Comparison of ENCODE assay signal across 1 cellular context in genomic region chr3:49158108-49158709, GRCh38.
TF ChIP-seq lines count a peak whose summit lies in the region.

No MANE protein-coding gene starts in this region.

TF ChIP-seq in HepG2, 621 proteins besides CTCF, POLR2A, EP300 and RAD21 (continues in another document):
- TF ChIP-seq ZBTB37 (CRISPR knock-in tag; IDR thresholded peaks at IDR 0.05) = no peak
- no peak for TF ChIP-seq MED13 (CRISPR knock-in tag; IDR thresholded peaks at IDR 0.05)
- 0 out of 2 replicates have a peak, but pooled peaks have one; percentile 8 for TF ChIP-seq CEBPG (CRISPR knock-in tag; IDR thresholded peaks at IDR 0.05)
- TF ChIP-seq ZNF318 (CRISPR knock-in tag; IDR thresholded peaks at IDR 0.05) = no peak
- TF ChIP-seq ZNF414 (CRISPR knock-in tag; IDR thresholded peaks at IDR 0.05) = no peak
- no peak for TF ChIP-seq CBFB (CRISPR knock-in tag; IDR thresholded peaks at IDR 0.05)
- TF ChIP-seq ZNF615 (CRISPR knock-in tag; IDR thresholded peaks at IDR 0.05; ENCODE audit: borderline replicate concordance) = no peak
- peak; percentile 48; the same call in 1 of the 2 replicates for TF ChIP-seq POLR2AphosphoS5 (IDR thresholded peaks at IDR 0.05; ENCODE audit: low read depth, low read length)
- TF ChIP-seq ZNF616 (CRISPR knock-in tag; IDR thresholded peaks at IDR 0.05; ENCODE audit: low read depth) = no peak
- no peak for TF ChIP-seq ZNF530 (CRISPR knock-in tag; IDR thresholded peaks at IDR 0.05; ENCODE audit: low read depth)
- no peak for TF ChIP-seq ZNF709 (CRISPR knock-in tag; IDR thresholded peaks at IDR 0.05)
- TF ChIP-seq TBX3 (IDR thresholded peaks at IDR 0.05; ENCODE audit: borderline replicate concordance) = no peak
- no peak for TF ChIP-seq KDM6A (CRISPR knock-in tag; IDR thresholded peaks at IDR 0.05; ENCODE audit: low read depth)
- TF ChIP-seq HNRNPLL (IDR thresholded peaks at IDR 0.05; ENCODE audit: low read depth, low read length, poor library complexity, severe bottlenecking) = no peak
- no peak for TF ChIP-seq DRAP1 (CRISPR knock-in tag; IDR thresholded peaks at IDR 0.05)
- TF ChIP-seq IKZF4 (CRISPR knock-in tag; IDR thresholded peaks at IDR 0.05; ENCODE audit: borderline replicate concordance, low read depth, not compliant biosample characterization) = no peak
- no peak for TF ChIP-seq TSC22D2 (CRISPR knock-in tag; IDR thresholded peaks at IDR 0.05; ENCODE audit: borderline replicate concordance)
- TF ChIP-seq NAIF1 (CRISPR knock-in tag; IDR thresholded peaks at IDR 0.05; ENCODE audit: borderline replicate concordance) = no peak
- TF ChIP-seq ZNF788 (CRISPR knock-in tag; IDR thresholded peaks at IDR 0.05; ENCODE audit: borderline replicate concordance) = no peak
- no peak for TF ChIP-seq SRSF4 (IDR thresholded peaks at IDR 0.05; ENCODE audit: low read depth, low read length, poor library complexity, severe bottlenecking)
- TF ChIP-seq LCORL (IDR thresholded peaks at IDR 0.05) = no peak
- no peak for TF ChIP-seq LCORL (CRISPR knock-in tag; IDR thresholded peaks at IDR 0.05)
- no peak for TF ChIP-seq MEIS2 (CRISPR knock-in tag; IDR thresholded peaks at IDR 0.05)
- TF ChIP-seq ZNF543 (CRISPR knock-in tag; IDR thresholded peaks at IDR 0.05) = no peak
- TF ChIP-seq, protein P1, sequence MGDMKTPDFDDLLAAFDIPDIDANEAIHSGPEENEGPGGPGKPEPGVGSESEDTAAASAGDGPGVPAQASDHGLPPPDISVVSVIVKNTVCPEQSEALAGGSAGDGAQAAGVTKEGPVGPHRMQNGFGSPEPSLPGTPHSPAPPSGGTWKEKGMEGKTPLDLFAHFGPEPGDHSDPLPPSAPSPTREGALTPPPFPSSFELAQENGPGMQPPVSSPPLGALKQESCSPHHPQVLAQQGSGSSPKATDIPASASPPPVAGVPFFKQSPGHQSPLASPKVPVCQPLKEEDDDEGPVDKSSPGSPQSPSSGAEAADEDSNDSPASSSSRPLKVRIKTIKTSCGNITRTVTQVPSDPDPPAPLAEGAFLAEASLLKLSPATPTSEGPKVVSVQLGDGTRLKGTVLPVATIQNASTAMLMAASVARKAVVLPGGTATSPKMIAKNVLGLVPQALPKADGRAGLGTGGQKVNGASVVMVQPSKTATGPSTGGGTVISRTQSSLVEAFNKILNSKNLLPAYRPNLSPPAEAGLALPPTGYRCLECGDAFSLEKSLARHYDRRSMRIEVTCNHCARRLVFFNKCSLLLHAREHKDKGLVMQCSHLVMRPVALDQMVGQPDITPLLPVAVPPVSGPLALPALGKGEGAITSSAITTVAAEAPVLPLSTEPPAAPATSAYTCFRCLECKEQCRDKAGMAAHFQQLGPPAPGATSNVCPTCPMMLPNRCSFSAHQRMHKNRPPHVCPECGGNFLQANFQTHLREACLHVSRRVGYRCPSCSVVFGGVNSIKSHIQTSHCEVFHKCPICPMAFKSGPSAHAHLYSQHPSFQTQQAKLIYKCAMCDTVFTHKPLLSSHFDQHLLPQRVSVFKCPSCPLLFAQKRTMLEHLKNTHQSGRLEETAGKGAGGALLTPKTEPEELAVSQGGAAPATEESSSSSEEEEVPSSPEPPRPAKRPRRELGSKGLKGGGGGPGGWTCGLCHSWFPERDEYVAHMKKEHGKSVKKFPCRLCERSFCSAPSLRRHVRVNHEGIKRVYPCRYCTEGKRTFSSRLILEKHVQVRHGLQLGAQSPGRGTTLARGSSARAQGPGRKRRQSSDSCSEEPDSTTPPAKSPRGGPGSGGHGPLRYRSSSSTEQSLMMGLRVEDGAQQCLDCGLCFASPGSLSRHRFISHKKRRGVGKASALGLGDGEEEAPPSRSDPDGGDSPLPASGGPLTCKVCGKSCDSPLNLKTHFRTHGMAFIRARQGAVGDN (CRISPR knock-in tag; IDR thresholded peaks at IDR 0.05) = no peak
- 0 out of 2 replicates have a peak, but pooled peaks have one; percentile 12 for TF ChIP-seq FOSL2 (CRISPR knock-in tag; IDR thresholded peaks at IDR 0.05)
- no peak for TF ChIP-seq ZNF354B (CRISPR knock-in tag; IDR thresholded peaks at IDR 0.05)
- no peak for TF ChIP-seq SRSF9 (IDR thresholded peaks at IDR 0.05; ENCODE audit: borderline replicate concordance, insufficient read depth, low read depth, low read length, poor library complexity, severe bottlenecking)
- TF ChIP-seq SAP130 (CRISPR knock-in tag; IDR thresholded peaks at IDR 0.05; ENCODE audit: low read depth) = peak; percentile 50; the same call in 1 of the 2 replicates
- TF ChIP-seq, protein P2, sequence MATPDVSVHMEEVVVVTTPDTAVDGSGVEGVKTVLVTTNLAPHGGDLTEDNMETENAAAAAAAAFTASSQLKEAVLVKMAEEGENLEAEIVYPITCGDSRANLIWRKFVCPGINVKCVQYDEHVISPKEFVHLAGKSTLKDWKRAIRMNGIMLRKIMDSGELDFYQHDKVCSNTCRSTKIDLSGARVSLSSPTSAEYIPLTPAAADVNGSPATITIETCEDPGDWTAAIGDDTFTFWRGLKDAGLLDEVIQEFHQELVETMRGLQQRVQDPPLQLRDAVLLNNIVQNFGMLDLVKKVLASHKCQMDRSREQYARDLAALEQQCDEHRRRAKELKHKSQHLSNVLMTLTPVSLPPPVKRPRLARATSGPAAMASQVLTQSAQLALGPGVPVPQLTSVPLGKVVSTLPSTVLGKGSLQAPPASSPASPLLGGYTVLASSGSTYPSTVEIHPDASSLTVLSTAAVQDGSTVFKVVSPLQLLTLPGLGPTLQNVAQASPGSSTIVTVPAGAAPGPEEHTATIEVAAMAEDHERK (CRISPR knock-in tag; IDR thresholded peaks at IDR 0.05; ENCODE audit: low read depth) = no peak
- TF ChIP-seq ZNF12 (CRISPR knock-in tag; IDR thresholded peaks at IDR 0.05) = no peak
- no peak for TF ChIP-seq ZNF382 (CRISPR knock-in tag; IDR thresholded peaks at IDR 0.05; ENCODE audit: borderline replicate concordance)
- TF ChIP-seq HINFP (CRISPR knock-in tag; IDR thresholded peaks at IDR 0.05; ENCODE audit: low read depth) = no peak
- no peak for TF ChIP-seq E2F1 (CRISPR knock-in tag; IDR thresholded peaks at IDR 0.05)
- TF ChIP-seq ZNF34 (CRISPR knock-in tag; IDR thresholded peaks at IDR 0.05; ENCODE audit: borderline replicate concordance) = no peak
- TF ChIP-seq ZNF432 (CRISPR knock-in tag; IDR thresholded peaks at IDR 0.05; ENCODE audit: borderline replicate concordance) = no peak
- no peak for TF ChIP-seq TBP (CRISPR knock-in tag; IDR thresholded peaks at IDR 0.05)
- no peak for TF ChIP-seq ZNF773 (CRISPR knock-in tag; IDR thresholded peaks at IDR 0.05; ENCODE audit: borderline replicate concordance)
- TF ChIP-seq JUNB (CRISPR knock-in tag; IDR thresholded peaks at IDR 0.05; ENCODE audit: borderline replicate concordance) = no peak
- no peak for TF ChIP-seq ZNF431 (CRISPR knock-in tag; IDR thresholded peaks at IDR 0.05; ENCODE audit: borderline replicate concordance, low read depth)
- no peak for TF ChIP-seq ERF (CRISPR knock-in tag; IDR thresholded peaks at IDR 0.05)
- no peak for TF ChIP-seq NFE2 (CRISPR knock-in tag; IDR thresholded peaks at IDR 0.05)
- no peak for TF ChIP-seq BATF2 (CRISPR knock-in tag; IDR thresholded peaks at IDR 0.05)
- peak; percentile 80 for TF ChIP-seq XRCC5 (optimal IDR thresholded peaks at IDR 0.05; ENCODE audit: low read length)
- TF ChIP-seq ZNF713 (CRISPR knock-in tag; IDR thresholded peaks at IDR 0.05) = no peak
- no peak; the same call in 1 of the 2 replicates for TF ChIP-seq YEATS2 (CRISPR knock-in tag; IDR thresholded peaks at IDR 0.05; ENCODE audit: borderline replicate concordance)
- no peak for TF ChIP-seq ZNF607 (CRISPR knock-in tag; IDR thresholded peaks at IDR 0.05; ENCODE audit: borderline replicate concordance)
- TF ChIP-seq SMC3 (IDR thresholded peaks at IDR 0.05; ENCODE audit: low read length) = peak; percentile 45; the same call in 1 of the 2 replicates
